Comparison of ENCODE assay signal across 19 cellular contexts in the genomic region with DNA sequence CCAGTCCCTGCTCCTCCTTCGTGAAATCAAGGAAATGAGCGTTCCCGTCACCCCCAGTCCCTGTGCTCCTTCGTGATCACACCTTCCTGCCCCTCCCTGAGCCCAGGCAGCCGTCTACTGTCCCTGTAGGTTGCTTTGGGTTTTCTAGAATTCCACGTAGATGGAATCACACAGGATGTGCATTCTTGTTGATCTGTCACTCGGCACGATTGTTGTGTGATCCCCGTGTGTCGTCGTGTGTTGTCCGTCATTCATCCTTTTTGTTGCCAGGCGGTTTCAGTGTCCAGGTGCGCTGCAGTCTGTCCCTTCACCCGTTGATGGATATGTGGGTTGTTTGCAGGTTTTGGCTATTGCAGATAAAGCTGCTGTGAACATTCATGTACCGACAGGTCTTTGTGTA. TPM values are rescaled to one million over a fixed set of nuclear protein-coding genes. Genes with fewer than 3 reads are reported as not detected.
DNase-seq lines count a peak whose midpoint lies in the region; ATAC-seq and TF ChIP-seq lines count a peak whose summit lies in the region.
"Had no signal": no experiment of that assay in that cellular context is flagged by ENCODE, and none has a peak within 500 bp of the region (broad histone marks: within the 10 kb centered on the region; RNA-seq: fewer than 3 reads in every experiment).

No MANE protein-coding gene starts in this region.

- peak overlapping the region; percentile 11; the same call in 1 of the 2 replicates for H3K27ac ChIP-seq in PC-3 (ENCODE audit: low read length)
- H3K27ac ChIP-seq: BLaER1 had no signal

- peak overlapping the region; percentile 42 to 84 for H3K27ac Mint-ChIP-seq in activated naive CD4-positive, alpha-beta T cell treated with anti-CD3 and anti-CD28 coated beads, Interleukin-2, amount 50 U/mL, for 72 hours
- peak overlapping the region; percentile 25 for H3K27ac Mint-ChIP-seq in stimulated activated naive B cell treated with anti-CD40 and anti-IgM and Interleukin-4, amounts not matched to agents 10 μg/mL and 1 μg/mL and 100 μg/mL, for 72 hours
- H3K27ac Mint-ChIP-seq: CD8-positive, alpha-beta T cell had no signal

- peaks cover 21% of the 10 kb centered on the region for H3K36me3 ChIP-seq in PC-3 (ENCODE audit: low read depth, low read length)

- H3F3A ChIP-seq in PC-3 (ENCODE audit: low read length, unreplicated experiment): no peaks in the 10 kb centered on the region

- peaks cover 7% of the 10 kb centered on the region; the same call in 1 of the 2 replicates for H4K20me1 ChIP-seq in PC-3 (ENCODE audit: low read length)

- TF ChIP-seq CTCF in PC-3 (conservative IDR thresholded peaks at IDR 0.05; ENCODE audit: low read depth, low read length): no peak

- peaks cover 47 to 48% of the 10 kb centered on the region in 2 donors for H3K36me3 Mint-ChIP-seq in activated naive CD4-positive, alpha-beta T cell treated with anti-CD3 and anti-CD28 coated beads, Interleukin-2, amount 50 U/mL, for 72 hours
- peaks cover 58 to 78% of the 10 kb centered on the region in 2 donors for H3K36me3 Mint-ChIP-seq in stimulated activated naive B cell treated with anti-CD40 and anti-IgM and Interleukin-4, amounts not matched to agents 10 μg/mL and 1 μg/mL and 100 μg/mL, for 72 hours

- no peaks in the 10 kb centered on the region for H3K9me3 ChIP-seq in PC-3 (ENCODE audit: low read length)

- peaks cover 63% of the 10 kb centered on the region for H3K79me2 ChIP-seq in PC-3 (ENCODE audit: low read length)

- H3K4me3 ChIP-seq in PC-3 (ENCODE audit: low read length): no peak overlapping the region
- H3K4me3 ChIP-seq: BLaER1 had no signal

- H3K9ac ChIP-seq in PC-3 (ENCODE audit: low read length): no peak overlapping the region
- H3K9ac ChIP-seq: BLaER1 had no signal

- no peak for DNase-seq in activated naive CD4-positive, alpha-beta T cell treated with anti-CD3 and anti-CD28 coated beads, Interleukin-2, amount 50 U/mL, for 72 hours (ENCODE audit: low spot score in 2 of 2)
- no peak for DNase-seq in activated naive CD4-positive, alpha-beta T cell treated with Interleukin-2 at 50 U/mL for 16 hours
- DNase-seq in PC-3 (no peak), islet precursor cell (peak; percentile 70), cerebellar cortex (ENCODE audit: low spot score) (no peak), COR-L47 (lab: John Stamatoyannopoulos, UW) (no peak)
- DNase-seq in stimulated activated naive B cell treated with anti-CD40 and anti-IgM and Interleukin-4, amounts not matched to agents 10 μg/mL and 1 μg/mL and 100 μg/mL, for 72 hours: no peak
- DNase-seq: CD8-positive, alpha-beta T cell; DMS79; NCI-H1048; NCI-H1436 treated with DMSO at 0.1 percent for 48 hours; NCI-H2081; NCI-H510A treated with DMSO at 0.1 percent for 48 hours; SHP77 had no signal

- CTCF ChIA-PET in PC-3 (lab: Charles Lee): no interaction called here

- no peaks in the 10 kb centered on the region for H3K9me2 ChIP-seq in PC-3 (replicated peaks; ENCODE audit: low read length)

- peaks cover 35 to 71% of the 10 kb centered on the region in 2 donors for H3K4me1 Mint-ChIP-seq in stimulated activated naive B cell treated with anti-CD40 and anti-IgM and Interleukin-4, amounts not matched to agents 10 μg/mL and 1 μg/mL and 100 μg/mL, for 72 hours

- intact Hi-C loops in PC-3 (cut with micrococcal nuclease): no loop called here

- BruUV-seq in PC-3 (replicated peaks; lab: Mats Ljungman, UMichigan): no TSS peak

- no peak overlapping the region for H2AFZ ChIP-seq in PC-3 (ENCODE audit: low read length)

- H3K27me3 ChIP-seq in PC-3 (ENCODE audit: low read length): no peaks in the 10 kb centered on the region
- H3K27me3 ChIP-seq: BLaER1 had no signal

- POLR2A ChIA-PET in PC-3 (lab: Charles Lee; ENCODE audit: unreplicated experiment): no interaction called here

- H3K9me3 Mint-ChIP-seq in activated naive CD4-positive, alpha-beta T cell treated with anti-CD3 and anti-CD28 coated beads, Interleukin-2, amount 50 U/mL, for 72 hours: peaks cover under 1 to 6% of the 10 kb centered on the region in 2 donors
- no peaks in the 10 kb centered on the region for H3K9me3 Mint-ChIP-seq in stimulated activated naive B cell treated with anti-CD40 and anti-IgM and Interleukin-4, amounts not matched to agents 10 μg/mL and 1 μg/mL and 100 μg/mL, for 72 hours
- H3K9me3 Mint-ChIP-seq: CD8-positive, alpha-beta T cell had no signal

- H3K27me3 Mint-ChIP-seq in stimulated activated naive B cell treated with anti-CD40 and anti-IgM and Interleukin-4, amounts not matched to agents 10 μg/mL and 1 μg/mL and 100 μg/mL, for 72 hours: no peaks in the 10 kb centered on the region

- H3K4me3 Mint-ChIP-seq in stimulated activated naive B cell treated with anti-CD40 and anti-IgM and Interleukin-4, amounts not matched to agents 10 μg/mL and 1 μg/mL and 100 μg/mL, for 72 hours: no peak overlapping the region
- H3K4me3 Mint-ChIP-seq: CD8-positive, alpha-beta T cell had no signal

- peaks cover under 1% of the 10 kb centered on the region for H3K4me1 ChIP-seq in PC-3 (ENCODE audit: insufficient read depth, low read length)
- H3K4me1 ChIP-seq: BLaER1 had no signal

- H3K4me2 ChIP-seq in PC-3 (ENCODE audit: low read length): no peak overlapping the region
- H3K4me2 ChIP-seq: BLaER1 had no signal

- no peak for ATAC-seq in activated naive CD4-positive, alpha-beta T cell treated with anti-CD3 and anti-CD28 coated beads, Interleukin-2, amount 50 U/mL, for 72 hours
- ATAC-seq in PC-3 (no peak), HG02571 (IDR thresholded peaks at IDR 0.05; ENCODE audit: unreplicated experiment) (no peak)
- no peak for ATAC-seq in stimulated activated naive B cell treated with anti-CD40 and anti-IgM and Interleukin-4, amounts not matched to agents 10 μg/mL and 1 μg/mL and 100 μg/mL, for 72 hours (replicated peaks)
- ATAC-seq: CD8-positive, alpha-beta T cell; HCT116; Panc1 had no signal

RNA-seq across cellular contexts. Expression of a gene that starts 9.4 kb away (rescaled TPM):
- 10 to 100 TPM; 39.8 to 65.0 TPM for total RNA-seq in activated naive CD4-positive, alpha-beta T cell treated with anti-CD3 and anti-CD28 coated beads, Interleukin-2, amount 50 U/mL, for 72 hours
- total RNA-seq in PC-3 (2014; rRNA removed): 38.8 and 39.4 TPM in 2 replicates

RNA-seq across cellular contexts. Expression of a gene that starts 21.1 kb away (rescaled TPM):
- not detected for total RNA-seq in activated naive CD4-positive, alpha-beta T cell treated with anti-CD3 and anti-CD28 coated beads, Interleukin-2, amount 50 U/mL, for 72 hours
- total RNA-seq in PC-3 (2014; rRNA removed): not detected in 2 replicates
- total RNA-seq: CD8-positive, alpha-beta T cell; MCF 10A had no signal

RNA-seq across cellular contexts. Expression of a gene that starts 24.3 kb away (rescaled TPM):
- 1 to 10 TPM; 3.9 to 5.6 TPM for total RNA-seq in activated naive CD4-positive, alpha-beta T cell treated with anti-CD3 and anti-CD28 coated beads, Interleukin-2, amount 50 U/mL, for 72 hours
- 3.7 and 4.1 TPM in 2 replicates for total RNA-seq in PC-3 (2014; rRNA removed)

RNA-seq across cellular contexts. Expression of a gene that starts 30.2 kb away (rescaled TPM):
- 10 to 100 TPM; 58.5 to 86.0 TPM for total RNA-seq in activated naive CD4-positive, alpha-beta T cell treated with anti-CD3 and anti-CD28 coated beads, Interleukin-2, amount 50 U/mL, for 72 hours
- 114 and 120 TPM in 2 replicates for total RNA-seq in PC-3 (2014; rRNA removed)

RNA-seq across cellular contexts. Expression of a gene that starts 45.5 kb away (rescaled TPM):
- total RNA-seq in activated naive CD4-positive, alpha-beta T cell treated with anti-CD3 and anti-CD28 coated beads, Interleukin-2, amount 50 U/mL, for 72 hours: 10 to 100 TPM; 24.1 to 24.2 TPM
- 33.3 and 40.0 TPM in 2 replicates for total RNA-seq in PC-3 (2014; rRNA removed)
